In the genomic region with DNA sequence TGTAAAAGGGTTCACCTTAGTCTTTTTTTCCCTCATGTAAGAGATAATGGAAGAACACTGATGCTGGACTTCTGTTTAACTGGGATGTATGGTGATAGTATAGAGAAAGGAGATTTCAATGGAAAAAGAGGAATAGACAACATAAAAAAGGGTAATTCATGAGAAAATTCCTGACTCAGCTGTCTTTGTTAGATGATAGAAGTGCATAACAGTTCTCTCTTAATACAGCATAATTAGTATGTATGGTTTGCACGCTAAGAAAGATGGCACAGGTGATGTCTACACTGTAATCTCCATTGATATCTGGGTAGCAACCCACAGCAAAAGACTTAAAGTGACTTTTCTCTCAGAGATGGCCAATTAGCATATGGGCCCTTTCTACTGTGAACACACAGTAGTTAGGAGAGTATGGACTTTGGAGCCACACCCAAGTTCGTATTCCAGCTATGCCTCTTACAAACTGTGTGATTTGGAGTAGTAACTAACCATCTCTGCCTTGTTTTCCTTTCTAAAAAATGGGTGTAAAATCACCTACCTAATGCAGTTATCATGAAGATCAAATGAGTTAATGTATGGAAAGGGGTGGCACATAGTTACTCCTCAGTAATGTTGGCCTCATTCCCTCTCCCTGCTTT, we compare ENCODE assay signal across 13 cellular contexts.
A peak's percentile ranks its signal among the peaks of the same experiment; 100 is the strongest.
DNase-seq lines count a peak whose midpoint lies in the region; ATAC-seq and TF ChIP-seq lines count a peak whose summit lies in the region.
"Had no signal": no experiment of that assay in that cellular context is flagged by ENCODE, and none has a peak within 500 bp of the region (broad histone marks: within the 10 kb centered on the region; RNA-seq: fewer than 3 reads in every experiment).

No MANE protein-coding gene starts in this region.

- H2BK15ac ChIP-seq in IMR-90 (ENCODE audit: low read depth, low read length), result no peak overlapping the region

- H2BK120ac ChIP-seq in IMR-90 (ENCODE audit: low read depth, low read length), result no peak overlapping the region

- peaks cover 9% of the 10 kb centered on the region for H3K36me3 ChIP-seq in IMR-90 (ENCODE audit: control insufficient read depth, insufficient read depth, low read length)
- no peaks in the 10 kb centered on the region for H3K36me3 ChIP-seq in hepatocyte (replicated peaks; ENCODE audit: insufficient read depth, low read depth)
- H3K36me3 ChIP-seq in right lobe of liver, result no peaks in the 10 kb centered on the region
- peaks cover 17 to 36% (median 27%) of the 10 kb centered on the region in 5 donors for H3K36me3 ChIP-seq in subcutaneous abdominal adipose tissue (ENCODE audit: control insufficient read depth in 5 of 5, insufficient read depth in 5 of 5, low read length in 5 of 5)

- H2AK9ac ChIP-seq in IMR-90 (replicated peaks; ENCODE audit: low read depth, low read length, poor library complexity), result no peak overlapping the region

- in situ Hi-C loops in IMR-90 (cut with MboI; ENCODE audit: low sequenced_read_pairs), result no loop called here

- H3K27ac ChIP-seq in IMR-90 (ENCODE audit: insufficient read depth, low read length), result no peak overlapping the region
- peak overlapping the region; percentile 71 for H3K27ac ChIP-seq in hepatocyte
- peak overlapping the region in 2 of 3 donors; percentile 27 to 64 for H3K27ac ChIP-seq in right lobe of liver
- H3K27ac ChIP-seq in subcutaneous abdominal adipose tissue (ENCODE audit: low read depth, low read length), result peak overlapping the region; percentile 65

- no peak overlapping the region for H3K4ac ChIP-seq in IMR-90 (ENCODE audit: low read depth, low read length)

- H3K9me2 ChIP-seq in hepatocyte (replicated peaks; ENCODE audit: insufficient read depth), result no peaks in the 10 kb centered on the region

- H4K20me1 ChIP-seq in IMR-90 (ENCODE audit: insufficient read depth, low read length), result no peaks in the 10 kb centered on the region
- H4K20me1 ChIP-seq in hepatocyte (ENCODE audit: insufficient read depth, poor library complexity, severe bottlenecking), result no peaks in the 10 kb centered on the region

- H3K4me2 ChIP-seq in IMR-90 (ENCODE audit: low read depth, low read length) (no peak overlapping the region), hepatocyte (no peak overlapping the region)

- no peak overlapping the region for H2BK20ac ChIP-seq in IMR-90 (ENCODE audit: low read depth, low read length)

- H2AFZ ChIP-seq in IMR-90 (replicated peaks; ENCODE audit: low read length, poor library complexity), result no peak overlapping the region
- no peak overlapping the region for H2AFZ ChIP-seq in hepatocyte

- TF ChIP-seq POLR2A in IMR-90 (IDR thresholded peaks at IDR 0.05; ENCODE audit: low read depth, low read length), result no peak
- no peak for TF ChIP-seq POLR2A in right lobe of liver (IDR thresholded peaks at IDR 0.05)

- H4K5ac ChIP-seq in IMR-90 (ENCODE audit: low read depth, low read length), result no peak overlapping the region

- no peaks in the 10 kb centered on the region for H3K79me2 ChIP-seq in hepatocyte

- TF ChIP-seq RAD21 in IMR-90 (IDR thresholded peaks at IDR 0.05; ENCODE audit: low read length), result no peak

- no peak overlapping the region for H4K91ac ChIP-seq in IMR-90 (ENCODE audit: insufficient read depth, low read depth, low read length)

- H3K4me3 ChIP-seq in IMR-90 (ENCODE audit: insufficient read depth, low read depth, low read length) (no peak overlapping the region), hepatocyte (no peak overlapping the region), right lobe of liver (no peak overlapping the region), subcutaneous abdominal adipose tissue (ENCODE audit: low read depth in 1 of 5, low read length in 5 of 5) (no peak overlapping the region)

- H3K27me3 ChIP-seq in IMR-90 (ENCODE audit: control insufficient read depth, insufficient read depth, low read length) (no peaks in the 10 kb centered on the region), hepatocyte (no peaks in the 10 kb centered on the region), right lobe of liver (no peaks in the 10 kb centered on the region), subcutaneous abdominal adipose tissue (ENCODE audit: control insufficient read depth in 5 of 5, insufficient read depth in 4 of 5, low read length in 5 of 5) (no peaks in the 10 kb centered on the region)

- H3K9me3 ChIP-seq in IMR-90 (ENCODE audit: control insufficient read depth, insufficient read depth, low read length), result no peaks in the 10 kb centered on the region
- H3K9me3 ChIP-seq in hepatocyte (ENCODE audit: low read depth), result no peaks in the 10 kb centered on the region
- no peaks in the 10 kb centered on the region for H3K9me3 ChIP-seq in right lobe of liver
- no peaks in the 10 kb centered on the region for H3K9me3 ChIP-seq in subcutaneous abdominal adipose tissue (ENCODE audit: control insufficient read depth in 5 of 5, low read length in 5 of 5)

- H3K14ac ChIP-seq in IMR-90 (replicated peaks; ENCODE audit: low read depth, low read length), result no peak overlapping the region

- WGBS in IMR-90 (ENCODE audit: extremely low coverage in 2 of 2, insufficient read length in 1 of 2), 2 experiments, result no CpG with 5 or more reads among the region's 2 CpGs
- 92% methylated on average over 2 of the region's 2 CpGs for WGBS in hepatocyte (ENCODE audit: low lambda C conversion rate, missing lambda C conversion rate)
- WGBS in right lobe of liver (ENCODE audit: insufficient coverage, low coverage, low lambda C conversion rate, missing lambda C conversion rate), result 54% methylated on average over 2 of the region's 2 CpGs

- TF ChIP-seq CTCF in IMR-90 (conservative IDR thresholded peaks at IDR 0.05; ENCODE audit: low read depth, low read length) (no peak), hepatocyte (IDR thresholded peaks at IDR 0.05; ENCODE audit: poor library complexity) (no peak), right lobe of liver (IDR thresholded peaks at IDR 0.05) (no peak)

- no peak overlapping the region for H2BK5ac ChIP-seq in IMR-90 (ENCODE audit: low read depth, low read length, poor library complexity, severe bottlenecking)

- dilution Hi-C loops in IMR-90 (cut with HindIII; ENCODE audit: low sequenced_read_pairs, unreplicated experiment), result no loop called here

- no TSS peak for BruUV-seq in IMR-90 (replicated peaks; lab: Mats Ljungman, UMichigan)

- no peak for DNase-seq in IMR-90
- DNase-seq in hepatocyte (ENCODE audit: low spot score), result no peak
- no peak for DNase-seq in right lobe of liver
- no peak for DNase-seq in DMS 273 (lab: John Stamatoyannopoulos, UW; ENCODE audit: unreplicated experiment)
- DNase-seq in AG08396 (ENCODE audit: low spot score), result no peak
- no peak for DNase-seq in NK-92 (lab: John Stamatoyannopoulos, UW; ENCODE audit: unreplicated experiment)
- DNase-seq: CD8-positive, alpha-beta T cell; COR-L47; GF-D8; HCEC 1CT; HFFc6 had no signal

- no peak overlapping the region for H3K23ac ChIP-seq in IMR-90 (ENCODE audit: low read depth, low read length)

- intact Hi-C loops in IMR-90 (cut with micrococcal nuclease), result no loop called here
- intact Hi-C loops in right lobe of liver (cut with DNase I), result no loop called here

- no peak overlapping the region for H2AK5ac ChIP-seq in IMR-90 (ENCODE audit: low read depth, low read length)

- H3K18ac ChIP-seq in IMR-90 (ENCODE audit: low read depth, low read length), result no peak overlapping the region

- H3K9ac ChIP-seq in IMR-90 (ENCODE audit: low read depth, low read length), result no peak overlapping the region
- no peak overlapping the region for H3K9ac ChIP-seq in subcutaneous abdominal adipose tissue (ENCODE audit: low read length in 5 of 5)

- H3K4me1 ChIP-seq in IMR-90 (ENCODE audit: control insufficient read depth, insufficient read depth, low read length), result no peaks in the 10 kb centered on the region
- H3K4me1 ChIP-seq in hepatocyte (ENCODE audit: insufficient read depth), result no peaks in the 10 kb centered on the region
- peaks cover 0 to 25% (median 4%) of the 10 kb centered on the region in 4 donors for H3K4me1 ChIP-seq in right lobe of liver
- peaks cover 0 to 21% (median 6%) of the 10 kb centered on the region in 5 donors for H3K4me1 ChIP-seq in subcutaneous abdominal adipose tissue (ENCODE audit: control insufficient read depth in 5 of 5, insufficient read depth in 5 of 5, low read length in 5 of 5)

- CTCF ChIA-PET in IMR-90 (lab: Yijun Ruan, JAX), result interaction anchor here (1.3 kb wide), 1 partner anchor 577 kb away, joined by 6 read pairs; no protein-coding TSS in a partner anchor

- H3K79me1 ChIP-seq in IMR-90 (ENCODE audit: low read depth in 1 of 2, low read length in 2 of 2), result peaks cover 4 to 6% of the 10 kb centered on the region in 2 experiments; a peak in 1 of 4 replicates

- H4K8ac ChIP-seq in IMR-90 (ENCODE audit: low read depth in 2 of 2, low read length in 2 of 2), result no peak overlapping the region

- H3K56ac ChIP-seq in IMR-90 (ENCODE audit: extremely low read depth, insufficient read depth, low read length), result no peak overlapping the region

- ATAC-seq in IMR-90 (ENCODE audit: low read depth) (no peak), right lobe of liver (peak; percentile 21 to 55 (median 36)), HG03108 (IDR thresholded peaks at IDR 0.05; ENCODE audit: unreplicated experiment) (no peak)
- ATAC-seq: CD8-positive, alpha-beta T cell had no signal

- POLR2A ChIA-PET in IMR-90 (lab: Charles Lee; ENCODE audit: unreplicated experiment), result no interaction called here

- H3K9me1 ChIP-seq in IMR-90 (ENCODE audit: insufficient read depth, low read length), result no peaks in the 10 kb centered on the region; the same call in 1 of the 2 replicates

TF ChIP-seq in IMR-90, 13 proteins besides CTCF, POLR2A, EP300 and RAD21:
- TF ChIP-seq BHLHE40 (IDR thresholded peaks at IDR 0.05; ENCODE audit: low read depth, low read length) (no peak), MAZ (IDR thresholded peaks at IDR 0.05; ENCODE audit: borderline replicate concordance, low read depth, low read length) (no peak), MAFK (IDR thresholded peaks at IDR 0.05; ENCODE audit: low read depth, low read length) (peak; percentile 66)

Comparison
In these comparisons a context has a peak if more than half of its experiments do, and no peak if none do; other contexts are left out.
1. ATAC-seq: peak in right lobe of liver (4 of 4); none in IMR-90 (single experiment) and HG03108 (single experiment).